Comparison of ENCODE assay signal across 8 cellular contexts in genomic region chr13:91347212-91347995, GRCh38. TPM values are rescaled to one million over a fixed set of nuclear protein-coding genes. Genes with fewer than 3 reads are reported as not detected.
DNase-seq lines count a peak whose midpoint lies in the region; ATAC-seq and TF ChIP-seq lines count a peak whose summit lies in the region.

MIR17HG (plus strand) TSS chr13:91347687.

- TF ChIP-seq POLR2A in GM19193 (IDR thresholded peaks at IDR 0.05; ENCODE audit: extremely low read depth, insufficient read depth, insufficient read length), result peak; percentile 94

- H3K27me3 ChIP-seq in kidney epithelial cell (ENCODE audit: control insufficient read depth, insufficient read depth, low read length), result no peaks in the 10 kb centered on the region

- H3K27me3 Mint-ChIP-seq in central memory CD8-positive, alpha-beta T cell, result no peaks in the 10 kb centered on the region

- H3K27ac Mint-ChIP-seq in central memory CD8-positive, alpha-beta T cell (ENCODE audit: low read depth), result peak within 1 kb of the TSS; percentile 96

- peak within 1 kb of the TSS; percentile 98 for H3K4me3 Mint-ChIP-seq in central memory CD8-positive, alpha-beta T cell

- H3K36me3 ChIP-seq in kidney epithelial cell (ENCODE audit: control insufficient read depth, insufficient read depth, low read length), result no peaks in the 10 kb centered on the region

- peak; percentile 53 for ATAC-seq in HG03378 (IDR thresholded peaks at IDR 0.05; ENCODE audit: unreplicated experiment)
- ATAC-seq in central memory CD8-positive, alpha-beta T cell (replicated peaks; ENCODE audit: extremely low read depth, poor library complexity, severe bottlenecking), result peak; percentile 47

- peak within 1 kb of the TSS; percentile 77 for H3K4me3 ChIP-seq in kidney epithelial cell (ENCODE audit: low read depth, low read length)

- peak; percentile 92 to 95 for DNase-seq in AML-193 (lab: John Stamatoyannopoulos, UW)
- DNase-seq in NCI-H460 (ENCODE audit: extremely low read depth, low read depth), result peak; percentile 82
- peak; percentile 84 for DNase-seq in activated CD4-positive, CD25-positive, alpha-beta regulatory T cell treated with anti-CD3 and anti-CD28 coated beads, Interleukin-2, amount 50 U/mL, for 72 hours
- DNase-seq in central memory CD8-positive, alpha-beta T cell (ENCODE audit: low spot score in 2 of 2), result peak; percentile 57 to 60
- peak; percentile 65 for DNase-seq in kidney epithelial cell (ENCODE audit: low read depth)
- peak; percentile 74 to 88 for DNase-seq in stimulated activated CD4-positive, alpha-beta T cell treated with anti-CD3 and anti-CD28 coated beads, Interleukin-15, amount 100 ng/mL, for 1 hour (ENCODE audit: low read depth in 1 of 2, low spot score in 1 of 2)

- H3K4me1 Mint-ChIP-seq in central memory CD8-positive, alpha-beta T cell, result peaks cover 14% of the 10 kb centered on the region

- TF ChIP-seq CTCF in kidney epithelial cell (IDR thresholded peaks at IDR 0.05; ENCODE audit: insufficient read depth, low read length, poor library complexity, severe bottlenecking), result no peak

- H3K36me3 Mint-ChIP-seq in central memory CD8-positive, alpha-beta T cell (ENCODE audit: insufficient read depth), result peaks cover 17% of the 10 kb centered on the region

- no peaks in the 10 kb centered on the region for H3K9me3 Mint-ChIP-seq in central memory CD8-positive, alpha-beta T cell

RNA-seq across cellular contexts. Expression of gene MIR17HG, which starts in this region (rescaled TPM):
- total RNA-seq in NCI-H460 (2014; rRNA removed; shearing (Covaris generic)), result 9.8 and 13.6 TPM in 2 replicates
- 29.4 and 33.1 TPM in 2 replicates for polyA plus RNA-seq in NCI-H460 (2014; cell fraction: nucleus; rRNA removed)
- total RNA-seq in kidney epithelial cell, result 3.4 and 5.8 TPM in 2 replicates

Comparison
In these comparisons a context has a peak if more than half of its experiments do, and no peak if none do; other contexts are left out.
1. Peak in every context shown above with its lines: DNase-seq, ATAC-seq and H3K4me3 ChIP-seq.